ENCODE assay signal across 13 cellular contexts in genomic region chr12:3328571-3328970, GRCh38.
DNase-seq lines count a peak whose midpoint lies in the region; ATAC-seq and TF ChIP-seq lines count a peak whose summit lies in the region.
"Had no signal": no experiment of that assay in that cellular context is flagged by ENCODE, and none has a peak within 500 bp of the region (broad histone marks: within the 10 kb centered on the region; RNA-seq: fewer than 3 reads in every experiment).

No MANE protein-coding gene starts in this region.

- no peaks in the 10 kb centered on the region for H3K9me3 ChIP-seq in gastroesophageal sphincter

- BruUV-seq in MCF 10A (replicated peaks; lab: Mats Ljungman, UMichigan): no TSS peak

- H3K9me3 Mint-ChIP-seq in MCF 10A (ENCODE audit: unreplicated experiment): no peaks in the 10 kb centered on the region
- H3K9me3 Mint-ChIP-seq: CD4-positive, alpha-beta memory T cell had no signal

- intact Hi-C loops in MCF 10A (cut with micrococcal nuclease): no loop called here

- peak; percentile 37 for DNase-seq in H7
- DNase-seq in NCI-H146 (lab: John Stamatoyannopoulos, UW): peak; percentile 68
- peak; percentile 41 for DNase-seq in NCI-H345 treated with DMSO at 0.1 percent for 48 hours (lab: John Stamatoyannopoulos, UW; ENCODE audit: unreplicated experiment)
- no peak for DNase-seq in MCF 10A (ENCODE audit: unreplicated experiment)
- DNase-seq: C1 segment of cervical spinal cord; Calu3; CD4-positive, alpha-beta memory T cell; COR-L47; DMS53; GOT3; HCEC 1CT had no signal

- no peaks in the 10 kb centered on the region for H3K27me3 Mint-ChIP-seq in MCF 10A (ENCODE audit: insufficient read depth, unreplicated experiment)

- WGBS in gastroesophageal sphincter (ENCODE audit: low coverage in 1 of 2), 2 donors: 84% methylated on average over 2 of the region's 14 CpGs; no CpG with 5 or more reads in 1 of the 2 donors

- peaks cover 5% of the 10 kb centered on the region for H3K4me1 Mint-ChIP-seq in MCF 10A (ENCODE audit: insufficient read depth, unreplicated experiment)
- H3K4me1 Mint-ChIP-seq: CD4-positive, alpha-beta memory T cell had no signal

- no peak for TF ChIP-seq EP300 in gastroesophageal sphincter (IDR thresholded peaks at IDR 0.05)

- no peak overlapping the region for H3K4me3 Mint-ChIP-seq in MCF 10A (ENCODE audit: unreplicated experiment)
- H3K4me3 Mint-ChIP-seq: CD4-positive, alpha-beta memory T cell had no signal

- H3K27me3 ChIP-seq in H7 (ENCODE audit: control insufficient read depth, insufficient read depth, low read length): no peaks in the 10 kb centered on the region
- no peaks in the 10 kb centered on the region for H3K27me3 ChIP-seq in gastroesophageal sphincter

- no peak for ATAC-seq in HG03520 (IDR thresholded peaks at IDR 0.05; ENCODE audit: unreplicated experiment)
- no peak for ATAC-seq in gastroesophageal sphincter

- no peak overlapping the region for H3K27ac Mint-ChIP-seq in MCF 10A (ENCODE audit: low read depth, unreplicated experiment)
- H3K27ac Mint-ChIP-seq: CD4-positive, alpha-beta memory T cell had no signal

- H3K27ac ChIP-seq in gastroesophageal sphincter: no peak overlapping the region

- no peak for TF ChIP-seq POLR2A in gastroesophageal sphincter (IDR thresholded peaks at IDR 0.05)

- CTCF ChIA-PET in MCF 10A (lab: Yijun Ruan, JAX): interaction anchor here (1.1 kb wide), 1 partner anchor 14 kb away, joined by 3 read pairs; no protein-coding TSS in a partner anchor

- H3K36me3 Mint-ChIP-seq in MCF 10A (ENCODE audit: insufficient read depth, unreplicated experiment): no peaks in the 10 kb centered on the region
- H3K36me3 Mint-ChIP-seq: CD4-positive, alpha-beta memory T cell had no signal

- no peaks in the 10 kb centered on the region for H3K4me1 ChIP-seq in gastroesophageal sphincter

- TF ChIP-seq CTCF in MCF 10A (IDR thresholded peaks at IDR 0.05; ENCODE audit: unreplicated experiment): no peak
- TF ChIP-seq CTCF in gastroesophageal sphincter (IDR thresholded peaks at IDR 0.05): no peak

- POLR2A ChIA-PET in MCF 10A (lab: Yijun Ruan, JAX): interaction anchor here (0.6 kb wide), 1 partner anchor 94 kb away, joined by 3 read pairs; no protein-coding TSS in a partner anchor

- no peaks in the 10 kb centered on the region for H3K36me3 ChIP-seq in H7 (replicated peaks; ENCODE audit: control insufficient read depth, insufficient read depth, low read length)
- H3K36me3 ChIP-seq in gastroesophageal sphincter: no peaks in the 10 kb centered on the region

- H3K4me3 ChIP-seq in H7 (ENCODE audit: insufficient read depth, low read depth, low read length) (no peak overlapping the region), gastroesophageal sphincter (no peak overlapping the region)
